In genomic region chr7:143287935-143288826, GRCh38 we compare ENCODE assay signal across 1 cellular context.
TF ChIP-seq lines count a peak whose summit lies in the region.

TSS of gene CASP2 (plus strand) at chr7:143288351. CDS start at chr7:143288456, 105 bp downstream.

TF ChIP-seq in WTC11, 78 proteins besides CTCF, POLR2A, EP300 and RAD21 (continued from another document):
- TF ChIP-seq, protein P1, sequence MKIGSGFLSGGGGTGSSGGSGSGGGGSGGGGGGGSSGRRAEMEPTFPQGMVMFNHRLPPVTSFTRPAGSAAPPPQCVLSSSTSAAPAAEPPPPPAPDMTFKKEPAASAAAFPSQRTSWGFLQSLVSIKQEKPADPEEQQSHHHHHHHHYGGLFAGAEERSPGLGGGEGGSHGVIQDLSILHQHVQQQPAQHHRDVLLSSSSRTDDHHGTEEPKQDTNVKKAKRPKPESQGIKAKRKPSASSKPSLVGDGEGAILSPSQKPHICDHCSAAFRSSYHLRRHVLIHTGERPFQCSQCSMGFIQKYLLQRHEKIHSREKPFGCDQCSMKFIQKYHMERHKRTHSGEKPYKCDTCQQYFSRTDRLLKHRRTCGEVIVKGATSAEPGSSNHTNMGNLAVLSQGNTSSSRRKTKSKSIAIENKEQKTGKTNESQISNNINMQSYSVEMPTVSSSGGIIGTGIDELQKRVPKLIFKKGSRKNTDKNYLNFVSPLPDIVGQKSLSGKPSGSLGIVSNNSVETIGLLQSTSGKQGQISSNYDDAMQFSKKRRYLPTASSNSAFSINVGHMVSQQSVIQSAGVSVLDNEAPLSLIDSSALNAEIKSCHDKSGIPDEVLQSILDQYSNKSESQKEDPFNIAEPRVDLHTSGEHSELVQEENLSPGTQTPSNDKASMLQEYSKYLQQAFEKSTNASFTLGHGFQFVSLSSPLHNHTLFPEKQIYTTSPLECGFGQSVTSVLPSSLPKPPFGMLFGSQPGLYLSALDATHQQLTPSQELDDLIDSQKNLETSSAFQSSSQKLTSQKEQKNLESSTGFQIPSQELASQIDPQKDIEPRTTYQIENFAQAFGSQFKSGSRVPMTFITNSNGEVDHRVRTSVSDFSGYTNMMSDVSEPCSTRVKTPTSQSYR (CRISPR knock-in tag; IDR thresholded peaks at IDR 0.05): peak; percentile 93
- no peak for TF ChIP-seq MLX (CRISPR knock-in tag; IDR thresholded peaks at IDR 0.05)
- no peak; the same call in 1 of the 2 replicates for TF ChIP-seq ZBTB21 (CRISPR knock-in tag; IDR thresholded peaks at IDR 0.05; ENCODE audit: borderline replicate concordance)
- TF ChIP-seq ZNF423 (CRISPR knock-in tag; IDR thresholded peaks at IDR 0.05): peak; percentile 12; the same call in 1 of the 2 replicates
- 0 out of 2 replicates have a peak, but pooled peaks have one; percentile 40 for TF ChIP-seq SMAD4 (CRISPR knock-in tag; IDR thresholded peaks at IDR 0.05)
- TF ChIP-seq, protein P2, sequence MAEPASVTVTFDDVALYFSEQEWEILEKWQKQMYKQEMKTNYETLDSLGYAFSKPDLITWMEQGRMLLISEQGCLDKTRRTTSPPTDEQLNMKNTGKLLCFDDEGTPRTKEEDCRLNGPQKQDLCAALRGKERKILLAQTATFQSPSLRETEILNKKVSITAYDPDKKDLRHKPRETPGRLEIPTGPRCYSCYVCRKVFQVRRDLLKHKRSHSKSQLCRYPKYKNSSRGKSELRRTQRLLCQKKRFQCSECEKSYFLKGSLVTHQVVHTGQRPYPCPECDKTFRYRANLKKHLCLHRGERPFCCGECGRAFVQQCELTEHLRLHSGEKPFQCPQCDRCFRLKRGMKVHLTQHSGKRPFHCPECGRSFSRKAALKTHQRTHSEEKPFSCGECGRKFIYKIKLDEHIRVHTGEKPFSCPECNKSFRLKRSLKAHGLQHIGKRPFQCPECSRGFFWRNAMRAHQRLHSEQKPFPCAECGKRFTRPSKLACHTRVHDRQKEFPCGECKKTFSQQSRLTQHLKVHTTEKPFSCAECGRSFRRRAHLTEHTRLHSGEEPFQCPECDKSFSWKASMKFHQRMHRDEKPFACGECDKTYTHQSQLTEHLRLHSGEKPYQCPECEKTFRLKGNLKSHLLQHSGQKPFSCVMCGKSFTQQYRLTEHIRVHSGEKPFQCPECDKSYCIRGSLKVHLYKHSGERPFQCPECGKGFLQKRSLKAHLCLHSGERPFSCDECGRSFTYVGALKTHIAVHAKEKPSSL (CRISPR knock-in tag; conservative IDR thresholded peaks at IDR 0.05): no peak
- TF ChIP-seq E2F5 (CRISPR knock-in tag; IDR thresholded peaks at IDR 0.05): peak; percentile 89; the same call in 1 of the 2 replicates
- no peak for TF ChIP-seq AR (CRISPR knock-in tag; IDR thresholded peaks at IDR 0.05)
- TF ChIP-seq IRF1 (CRISPR knock-in tag; IDR thresholded peaks at IDR 0.05): peak; percentile 65; the same call in 1 of the 2 replicates
- no peak for TF ChIP-seq RORB (CRISPR knock-in tag; IDR thresholded peaks at IDR 0.05)
- TF ChIP-seq GRHL2 (CRISPR knock-in tag; IDR thresholded peaks at IDR 0.05; ENCODE audit: insufficient replicate concordance, severe bottlenecking): no peak
- 0 out of 2 replicates have a peak, but pooled peaks have one; percentile 17 for TF ChIP-seq PRRX2 (CRISPR knock-in tag; IDR thresholded peaks at IDR 0.05)
- TF ChIP-seq NFE2L1 (CRISPR knock-in tag; IDR thresholded peaks at IDR 0.05): peak; percentile 72; the same call in 1 of the 2 replicates
- TF ChIP-seq, protein P3, sequence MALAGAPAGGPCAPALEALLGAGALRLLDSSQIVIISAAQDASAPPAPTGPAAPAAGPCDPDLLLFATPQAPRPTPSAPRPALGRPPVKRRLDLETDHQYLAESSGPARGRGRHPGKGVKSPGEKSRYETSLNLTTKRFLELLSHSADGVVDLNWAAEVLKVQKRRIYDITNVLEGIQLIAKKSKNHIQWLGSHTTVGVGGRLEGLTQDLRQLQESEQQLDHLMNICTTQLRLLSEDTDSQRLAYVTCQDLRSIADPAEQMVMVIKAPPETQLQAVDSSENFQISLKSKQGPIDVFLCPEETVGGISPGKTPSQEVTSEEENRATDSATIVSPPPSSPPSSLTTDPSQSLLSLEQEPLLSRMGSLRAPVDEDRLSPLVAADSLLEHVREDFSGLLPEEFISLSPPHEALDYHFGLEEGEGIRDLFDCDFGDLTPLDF (CRISPR knock-in tag; IDR thresholded peaks at IDR 0.05): peak; percentile 96
- TF ChIP-seq NFYB (CRISPR knock-in tag; conservative IDR thresholded peaks at IDR 0.05; ENCODE audit: low read depth): peak; percentile 80
- 0 out of 2 replicates have a peak, but pooled peaks have one; percentile 36 for TF ChIP-seq ELF4 (CRISPR knock-in tag; IDR thresholded peaks at IDR 0.05; ENCODE audit: low read depth)
- no peak for TF ChIP-seq FOXJ3 (CRISPR knock-in tag; IDR thresholded peaks at IDR 0.05; ENCODE audit: borderline replicate concordance)
- TF ChIP-seq, protein P4, sequence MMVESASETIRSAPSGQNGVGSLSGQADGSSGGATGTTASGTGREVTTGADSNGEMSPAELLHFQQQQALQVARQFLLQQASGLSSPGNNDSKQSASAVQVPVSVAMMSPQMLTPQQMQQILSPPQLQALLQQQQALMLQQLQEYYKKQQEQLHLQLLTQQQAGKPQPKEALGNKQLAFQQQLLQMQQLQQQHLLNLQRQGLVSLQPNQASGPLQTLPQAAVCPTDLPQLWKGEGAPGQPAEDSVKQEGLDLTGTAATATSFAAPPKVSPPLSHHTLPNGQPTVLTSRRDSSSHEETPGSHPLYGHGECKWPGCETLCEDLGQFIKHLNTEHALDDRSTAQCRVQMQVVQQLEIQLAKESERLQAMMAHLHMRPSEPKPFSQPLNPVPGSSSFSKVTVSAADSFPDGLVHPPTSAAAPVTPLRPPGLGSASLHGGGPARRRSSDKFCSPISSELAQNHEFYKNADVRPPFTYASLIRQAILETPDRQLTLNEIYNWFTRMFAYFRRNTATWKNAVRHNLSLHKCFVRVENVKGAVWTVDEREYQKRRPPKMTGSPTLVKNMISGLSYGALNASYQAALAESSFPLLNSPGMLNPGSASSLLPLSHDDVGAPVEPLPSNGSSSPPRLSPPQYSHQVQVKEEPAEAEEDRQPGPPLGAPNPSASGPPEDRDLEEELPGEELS (CRISPR knock-in tag; IDR thresholded peaks at IDR 0.05): peak; percentile 85; the same call in 1 of the 2 replicates
- TF ChIP-seq, protein P5, sequence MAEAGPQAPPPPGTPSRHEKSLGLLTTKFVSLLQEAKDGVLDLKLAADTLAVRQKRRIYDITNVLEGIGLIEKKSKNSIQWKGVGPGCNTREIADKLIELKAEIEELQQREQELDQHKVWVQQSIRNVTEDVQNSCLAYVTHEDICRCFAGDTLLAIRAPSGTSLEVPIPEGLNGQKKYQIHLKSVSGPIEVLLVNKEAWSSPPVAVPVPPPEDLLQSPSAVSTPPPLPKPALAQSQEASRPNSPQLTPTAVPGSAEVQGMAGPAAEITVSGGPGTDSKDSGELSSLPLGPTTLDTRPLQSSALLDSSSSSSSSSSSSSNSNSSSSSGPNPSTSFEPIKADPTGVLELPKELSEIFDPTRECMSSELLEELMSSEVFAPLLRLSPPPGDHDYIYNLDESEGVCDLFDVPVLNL (CRISPR knock-in tag; IDR thresholded peaks at IDR 0.05; ENCODE audit: borderline replicate concordance, low read depth): peak; percentile 89; the same call in 1 of the 2 replicates
- TF ChIP-seq PRDM15 (CRISPR knock-in tag; IDR thresholded peaks at IDR 0.05): peak; percentile 41; the same call in 1 of the 2 replicates
- TF ChIP-seq HMGA2 (CRISPR knock-in tag; IDR thresholded peaks at IDR 0.05): no peak
